In genomic region chr7:133300811-133301210, GRCh38 we compare ENCODE assay signal across 16 cellular contexts. TPM values are rescaled to one million over a fixed set of nuclear protein-coding genes. Genes with fewer than 3 reads are reported as not detected.
A peak's percentile ranks its signal among the peaks of the same experiment; 100 is the strongest.
DNase-seq lines count a peak whose midpoint lies in the region; ATAC-seq and TF ChIP-seq lines count a peak whose summit lies in the region.
"Had no signal": no experiment of that assay in that cellular context is flagged by ENCODE, and none has a peak within 500 bp of the region (broad histone marks: within the 10 kb centered on the region; RNA-seq: fewer than 3 reads in every experiment).

No MANE protein-coding gene starts in this region.

- peak overlapping the region; percentile 32; the same call in 1 of the 2 replicates for H3K27ac Mint-ChIP-seq in GM23338
- H3K27ac Mint-ChIP-seq in WTC11: no peak overlapping the region
- H3K27ac Mint-ChIP-seq in neural crest cell (ENCODE audit: unreplicated experiment): peak overlapping the region; percentile 53

- H3K27me3 Mint-ChIP-seq in GM23338 (ENCODE audit: insufficient read depth, low read depth, poor library complexity) (no peaks in the 10 kb centered on the region), WTC11 (ENCODE audit: low read depth) (no peaks in the 10 kb centered on the region), neural crest cell (ENCODE audit: low read depth) (no peaks in the 10 kb centered on the region)

- H3K36me3 Mint-ChIP-seq in GM23338 (ENCODE audit: low read depth) (peaks cover 2% of the 10 kb centered on the region; the same call in 2 of the 3 replicates), WTC11 (peaks cover 2% of the 10 kb centered on the region), neural crest cell (ENCODE audit: low read depth) (peaks cover 1% of the 10 kb centered on the region)

- no peak overlapping the region for H2AFZ ChIP-seq in GM23338

- no peaks in the 10 kb centered on the region for H3K27me3 ChIP-seq in GM23338 (ENCODE audit: insufficient read depth)

- ATAC-seq in GM23338: peak; percentile 69
- no peak for ATAC-seq in WTC11
- ATAC-seq in HG02798 (IDR thresholded peaks at IDR 0.05; ENCODE audit: poor library complexity, unreplicated experiment): no peak
- ATAC-seq: GM12878, HCT116 had no signal

- TF ChIP-seq CTCF in GM23338 (conservative IDR thresholded peaks at IDR 0.05; ENCODE audit: low read depth in 2 of 2): peak in 1 of 2 experiments; percentile 49; a peak in 3 of 4 replicates
- no peak for TF ChIP-seq CTCF in WTC11 (IDR thresholded peaks at IDR 0.05)
- no peak for TF ChIP-seq CTCF in fibroblast of pulmonary artery (IDR thresholded peaks at IDR 0.05; ENCODE audit: low read length, missing control alignments)
- no peak for TF ChIP-seq CTCF in neural crest cell (conservative IDR thresholded peaks at IDR 0.05)

- no peaks in the 10 kb centered on the region; the same call in 1 of the 2 replicates for H4K20me1 ChIP-seq in GM23338 (replicated peaks; ENCODE audit: insufficient read depth)

- no peaks in the 10 kb centered on the region for H3K9me2 ChIP-seq in GM23338 (ENCODE audit: insufficient read depth)

- no peaks in the 10 kb centered on the region for H3K36me3 ChIP-seq in GM23338 (ENCODE audit: insufficient read depth)

- CTCF ChIA-PET in WTC11 (lab: Charles Lee): no interaction called here

- peaks cover 26% of the 10 kb centered on the region for H3K4me1 Mint-ChIP-seq in GM23338
- H3K4me1 Mint-ChIP-seq in WTC11: peaks cover 19% of the 10 kb centered on the region
- H3K4me1 Mint-ChIP-seq in neural crest cell: peaks cover 13% of the 10 kb centered on the region

- POLR2A ChIA-PET in WTC11 (lab: Charles Lee): no interaction called here

- no peak overlapping the region for H3K27ac ChIP-seq in GM23338 (ENCODE audit: low read depth)

- H3K4me3 ChIP-seq in GM23338: no peak overlapping the region
- no peak overlapping the region for H3K4me3 ChIP-seq in fibroblast of pulmonary artery (replicated peaks; ENCODE audit: low read depth, low read length)
- H3K4me3 ChIP-seq: GM12878 had no signal

- no peak overlapping the region for H3K4me2 ChIP-seq in GM23338

- no peaks in the 10 kb centered on the region for H3K4me1 ChIP-seq in GM23338 (ENCODE audit: insufficient read depth)

- peaks cover 8% of the 10 kb centered on the region; the same call in 1 of the 2 replicates for H3K79me2 ChIP-seq in GM23338 (replicated peaks; ENCODE audit: insufficient read depth)

- H3K9me3 Mint-ChIP-seq in GM23338 (no peaks in the 10 kb centered on the region), WTC11 (no peaks in the 10 kb centered on the region), neural crest cell (no peaks in the 10 kb centered on the region)

- peak; percentile 29 for DNase-seq in GM23338 (ENCODE audit: low spot score)
- peak; percentile 12 for DNase-seq in WTC11 (ENCODE audit: low spot score)
- peak; percentile 26 for DNase-seq in fibroblast of pulmonary artery (ENCODE audit: low read depth)
- no peak for DNase-seq in neural crest cell (ENCODE audit: low read depth, low spot score)
- no peak for DNase-seq in NCI-H82 treated with DMSO at 0.1 percent for 48 hours (lab: John Stamatoyannopoulos, UW; ENCODE audit: unreplicated experiment)
- DNase-seq in effector CD4-positive, alpha-beta T cell: no peak
- DNase-seq: C1 segment of cervical spinal cord, GDM1, KBM-7, NCI-H1092, NCI-H146, NCI-H524, SIG-M5 had no signal

- no peaks in the 10 kb centered on the region for H3F3A ChIP-seq in GM23338 (replicated peaks; ENCODE audit: low read depth)

- H3K4me3 Mint-ChIP-seq in GM23338 (no peak overlapping the region), WTC11 (no peak overlapping the region), neural crest cell (no peak overlapping the region)

TF ChIP-seq in GM23338, 12 proteins besides CTCF, POLR2A, EP300 and RAD21:
- no peak for TF ChIP-seq EZH2 (IDR thresholded peaks at IDR 0.05; ENCODE audit: low read depth, unreplicated experiment)
- no peak for TF ChIP-seq NANOG (IDR thresholded peaks at IDR 0.05; ENCODE audit: borderline replicate concordance)
- TF ChIP-seq POLR2AphosphoS5 (IDR thresholded peaks at IDR 0.05; ENCODE audit: low read depth): no peak
TF ChIP-seq in GM23338: peak in this region for 0.

TF ChIP-seq in WTC11, 78 proteins besides CTCF, POLR2A, EP300 and RAD21 (continues in another document):
- TF ChIP-seq ZMAT4 (CRISPR knock-in tag; IDR thresholded peaks at IDR 0.05) (no peak), ARID4B (CRISPR knock-in tag; IDR thresholded peaks at IDR 0.05; ENCODE audit: borderline replicate concordance) (no peak), TEAD1 (CRISPR knock-in tag; IDR thresholded peaks at IDR 0.05) (no peak), USF1 (CRISPR knock-in tag; IDR thresholded peaks at IDR 0.05) (no peak), HMGXB4 (CRISPR knock-in tag; IDR thresholded peaks at IDR 0.05) (no peak), ATF3 (CRISPR knock-in tag; conservative IDR thresholded peaks at IDR 0.05) (no peak)

RNA-seq across cellular contexts. Expression of gene EXOC4, which starts 47.9 kb away (rescaled TPM):
- total RNA-seq in GM23338 (2014; rRNA removed; shearing (Covaris generic)): 44.6 and 52.7 TPM in 2 replicates
- 24.3 and 37.5 TPM in 2 replicates for polyA plus RNA-seq in GM23338 (2016; fragmentation: Nextera tagmentation; extraction: Ambion mirVana)
- 62.0 to 72.4 TPM (median 66.8 TPM) in 3 replicates for total RNA-seq in WTC11 (2021)
- 76.6 and 79.7 TPM in 2 replicates for total RNA-seq in neural crest cell

Comparison
In these comparisons a context has a peak if more than half of its experiments do, and no peak if none do; other contexts are left out.
1. DNase-seq: peak in GM23338 (single experiment), WTC11 (single experiment) and fibroblast of pulmonary artery (single experiment); none in neural crest cell (single experiment), NCI-H82 treated with DMSO at 0.1 percent for 48 hours (single experiment) and effector CD4-positive, alpha-beta T cell (single experiment).